ENCODE assay signal across 8 cellular contexts in the genomic region with DNA sequence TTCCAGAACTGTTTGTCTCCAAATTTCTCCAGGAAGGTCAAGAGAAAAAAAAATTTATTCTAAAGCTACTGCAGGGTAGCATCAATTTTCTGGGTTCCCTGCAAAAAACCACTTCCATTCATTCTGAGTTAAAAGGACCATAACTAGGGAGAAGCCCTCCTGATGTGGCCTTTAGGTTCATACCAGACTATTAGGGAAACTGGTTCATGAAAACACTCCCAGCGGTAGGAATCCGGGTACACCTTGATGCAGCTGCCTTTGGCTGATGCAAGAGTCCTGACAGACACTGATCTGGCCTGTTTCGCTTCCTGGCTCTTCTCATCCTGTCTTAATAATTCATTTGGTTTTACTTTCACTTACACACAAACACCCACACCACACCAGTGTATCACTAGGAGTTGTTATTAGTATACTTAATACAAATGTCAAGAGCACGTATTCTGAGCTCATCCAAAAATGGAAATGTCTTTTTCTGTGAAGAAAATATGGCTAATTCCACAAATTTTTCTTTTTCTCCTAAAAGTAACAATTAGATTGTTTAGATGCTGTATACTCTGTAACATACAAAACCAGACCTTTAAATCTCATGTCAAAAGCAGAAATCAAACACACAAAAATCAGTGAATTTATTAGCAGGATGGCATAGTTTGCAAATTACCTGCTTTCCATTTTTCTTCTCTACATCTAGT. TPM values are rescaled to one million over a fixed set of nuclear protein-coding genes. Genes with fewer than 3 reads are reported as not detected.
A peak's percentile ranks its signal among the peaks of the same experiment; 100 is the strongest.
DNase-seq lines count a peak whose midpoint lies in the region; ATAC-seq and TF ChIP-seq lines count a peak whose summit lies in the region.

No MANE protein-coding gene starts in this region.

- intact Hi-C loops in left ventricle myocardium inferior (cut with micrococcal nuclease): no loop called here

- peak; percentile 41 for DNase-seq in NCI-H510A treated with DMSO at 0.1 percent for 48 hours (lab: John Stamatoyannopoulos, UW)
- DNase-seq in activated T-cell treated with anti-CD3 and anti-CD28 coated beads for 48 hours (ENCODE audit: low read depth): peak; percentile 36
- no peak for DNase-seq in left ventricle myocardium inferior
- peak; percentile 46 to 47 for DNase-seq in stimulated activated CD4-positive, alpha-beta T cell treated with anti-CD3 and anti-CD28 coated beads, Interleukin-2, amount 100 ng/mL, for 48 hours
- DNase-seq in NCI-H1694 (lab: John Stamatoyannopoulos, UW): no peak
- no peak for DNase-seq in ecto neural progenitor cell (ENCODE audit: low spot score)

- TF ChIP-seq CTCF in left ventricle myocardium inferior (IDR thresholded peaks at IDR 0.05; ENCODE audit: borderline replicate concordance): no peak

- H3K27ac ChIP-seq in left ventricle myocardium inferior (replicated peaks): peak overlapping the region; percentile 65

- peak overlapping the region; percentile 26 for H3K4me3 ChIP-seq in left ventricle myocardium inferior

- no peaks in the 10 kb centered on the region for H3K9me3 ChIP-seq in left ventricle myocardium inferior (replicated peaks)

- peaks cover 36% of the 10 kb centered on the region for H3K4me1 ChIP-seq in left ventricle myocardium inferior

- no peaks in the 10 kb centered on the region for H3K36me3 ChIP-seq in left ventricle myocardium inferior

- ATAC-seq in GM18511 (IDR thresholded peaks at IDR 0.05; ENCODE audit: unreplicated experiment): peak; percentile 80
- peak; percentile 90 for ATAC-seq in HG02642 (IDR thresholded peaks at IDR 0.05; ENCODE audit: poor library complexity, unreplicated experiment)

- H3K27me3 ChIP-seq in left ventricle myocardium inferior (ENCODE audit: low read depth): no peaks in the 10 kb centered on the region

RNA-seq across cellular contexts. Expression of gene ARHGAP18, which starts 38.4 kb away (rescaled TPM):
- total RNA-seq in left ventricle myocardium inferior: 5.6 TPM

Comparison
In these comparisons a context has a peak if more than half of its experiments do, and no peak if none do; other contexts are left out.
1. DNase-seq: peak in NCI-H510A treated with DMSO at 0.1 percent for 48 hours (single experiment), activated T-cell treated with anti-CD3 and anti-CD28 coated beads for 48 hours (single experiment) and stimulated activated CD4-positive, alpha-beta T cell treated with anti-CD3 and anti-CD28 coated beads, Interleukin-2, amount 100 ng/mL, for 48 hours (2 of 2); none in left ventricle myocardium inferior (single experiment), NCI-H1694 (single experiment) and ecto neural progenitor cell (single experiment).